In the genomic region with DNA sequence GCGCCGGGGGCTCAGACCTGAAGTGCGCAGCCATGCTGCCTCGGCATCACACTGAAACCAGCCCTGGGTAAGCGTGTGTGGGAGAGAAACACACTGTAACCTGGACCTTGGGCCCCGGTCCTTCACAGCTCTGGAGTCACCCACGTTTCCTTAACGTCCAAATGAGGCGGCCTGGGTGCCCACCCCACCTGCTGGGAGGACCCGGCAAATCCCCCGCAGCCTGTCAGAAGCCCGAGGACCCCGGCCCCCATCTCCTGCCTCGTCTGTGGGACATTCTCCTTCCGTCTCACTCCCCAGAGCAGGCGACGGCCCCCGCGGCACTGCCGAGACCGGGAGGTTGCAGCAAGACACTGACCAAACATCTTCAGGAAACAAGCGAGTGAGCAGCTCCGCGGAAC, we compare ENCODE assay signal across 20 cellular contexts.
"Had no signal": no experiment of that assay in that cellular context is flagged by ENCODE, and none has a peak within 500 bp of the region (broad histone marks: within the 10 kb centered on the region; RNA-seq: fewer than 3 reads in every experiment).

No MANE protein-coding gene starts in this region.

- H3K27ac Mint-ChIP-seq: activated naive CD8-positive, alpha-beta T cell treated with anti-CD3 and anti-CD28 coated beads for 36 hours; activated T-helper 1 cell treated with anti-CD3 and anti-CD28 coated beads, Interleukin-12 subunit alpha, Interleukin-12 subunit beta, Interleukin-2, Interleukin-4 antibody, amounts not matched to agents 30 ng/mL and 10 ng/mL and 1 ng/mL, durations not matched to agents 14 hours and 24 hours and 36 hours; naive thymus-derived CD4-positive, alpha-beta T cell had no signal

- H3K36me3 Mint-ChIP-seq: activated naive CD8-positive, alpha-beta T cell treated with anti-CD3 and anti-CD28 coated beads for 36 hours; naive thymus-derived CD4-positive, alpha-beta T cell had no signal

- H3K4me1 Mint-ChIP-seq: activated naive CD8-positive, alpha-beta T cell treated with anti-CD3 and anti-CD28 coated beads for 36 hours; naive thymus-derived CD4-positive, alpha-beta T cell had no signal

- DNase-seq: activated CD8-positive, alpha-beta memory T cell treated with anti-CD3 and anti-CD28 coated beads for 24 hours; activated naive CD4-positive, alpha-beta T cell; activated naive CD8-positive, alpha-beta T cell treated with anti-CD3 and anti-CD28 coated beads for 36 hours; amniotic stem cell; foreskin melanocyte; glutamatergic neuron; hypothalamus; islet precursor cell; mesendoderm; naive thymus-derived CD4-positive, alpha-beta T cell; stimulated activated CD4-positive, alpha-beta T cell treated with anti-CD3 and anti-CD28 coated beads, Interleukin-1b, Interleukin-23, amount 100 ng/mL, for 48 hours; stimulated activated naive CD8-positive, alpha-beta T cell treated with anti-CD3 and anti-CD28 coated beads, Interleukin-15, Interleukin-2, amounts not matched to agents 100 U/mL and 50 U/mL, for 24 hours; substantia nigra; T1000 had no signal

- H3K9me3 ChIP-seq: ovary, tibial nerve, uterus had no signal

- H3K27ac ChIP-seq: cardiac muscle cell, ovary, tibial nerve, uterus had no signal

- ATAC-seq: activated CD4-positive, CD25-positive, alpha-beta regulatory T cell treated with anti-CD3 and anti-CD28 coated beads, Interleukin-2, amount 50 U/mL, for 24 hours; naive thymus-derived CD4-positive, alpha-beta T cell; stimulated activated naive CD8-positive, alpha-beta T cell treated with anti-CD3 and anti-CD28 coated beads, Interleukin-15, Interleukin-2, amounts not matched to agents 100 U/mL and 50 U/mL, for 24 hours had no signal

- H3K4me3 Mint-ChIP-seq: activated naive CD8-positive, alpha-beta T cell treated with anti-CD3 and anti-CD28 coated beads for 36 hours; activated T-helper 1 cell treated with anti-CD3 and anti-CD28 coated beads, Interleukin-12 subunit alpha, Interleukin-12 subunit beta, Interleukin-2, Interleukin-4 antibody, amounts not matched to agents 30 ng/mL and 10 ng/mL and 1 ng/mL, durations not matched to agents 14 hours and 24 hours and 36 hours; naive thymus-derived CD4-positive, alpha-beta T cell had no signal

- H3K36me3 ChIP-seq: cardiac muscle cell, ovary, tibial nerve, uterus had no signal

- H3K27me3 ChIP-seq: ovary had no signal

- H3K4me1 ChIP-seq: tibial nerve, uterus had no signal

- H3K9me3 Mint-ChIP-seq: activated naive CD8-positive, alpha-beta T cell treated with anti-CD3 and anti-CD28 coated beads for 36 hours had no signal

- H3K4me3 ChIP-seq: cardiac muscle cell, ovary, tibial nerve, uterus had no signal
